2 cellular contexts compared by ENCODE assay signal in genomic region chr11:83192846-83193245, GRCh38.
TF ChIP-seq lines count a peak whose summit lies in the region.

No MANE protein-coding gene starts in this region.

TF ChIP-seq in H1, 55 proteins besides CTCF, POLR2A, EP300 and RAD21 (continued from another document):
- TF ChIP-seq RXRA (IDR thresholded peaks at IDR 0.05; ENCODE audit: insufficient read depth, low read depth, low read length) (no peak), CEBPB (IDR thresholded peaks at IDR 0.05; ENCODE audit: low read depth, low read length) (no peak), SP4 (IDR thresholded peaks at IDR 0.05; ENCODE audit: low read length) (no peak), TEAD4 (IDR thresholded peaks at IDR 0.05; ENCODE audit: low read depth, low read length) (no peak), ZNF274 (IDR thresholded peaks at IDR 0.05; ENCODE audit: borderline replicate concordance, extremely low read depth, low read length) (no peak), SIX5 (IDR thresholded peaks at IDR 0.05; ENCODE audit: low read depth, low read length) (no peak), FOSL1 (IDR thresholded peaks at IDR 0.05; ENCODE audit: insufficient read depth, low read depth, low read length) (no peak), KDM5A (IDR thresholded peaks at IDR 0.05; ENCODE audit: low read length) (no peak), SAP30 (IDR thresholded peaks at IDR 0.05; ENCODE audit: insufficient read depth, insufficient replicate concordance, low read length) (no peak), E2F6 (IDR thresholded peaks at IDR 0.05) (no peak), JUN (IDR thresholded peaks at IDR 0.05; ENCODE audit: low read depth, low read length) (no peak), BRCA1 (IDR thresholded peaks at IDR 0.05; ENCODE audit: low read depth, low read length) (no peak), HDAC2 (IDR thresholded peaks at IDR 0.05; ENCODE audit: borderline replicate concordance in 1 of 2, low read depth in 2 of 2, low read length in 2 of 2) (no peak), KDM4A (IDR thresholded peaks at IDR 0.05; ENCODE audit: low read depth, low read length, severe bottlenecking) (no peak), TAF1 (IDR thresholded peaks at IDR 0.05; ENCODE audit: low read depth, low read length) (no peak), SUZ12 (IDR thresholded peaks at IDR 0.05; ENCODE audit: low read length) (no peak)

TF ChIP-seq in neural cell, 6 proteins besides CTCF, POLR2A, EP300 and RAD21 (continued from another document):
- no peak for TF ChIP-seq REST (IDR thresholded peaks at IDR 0.05; ENCODE audit: borderline replicate concordance)
TF ChIP-seq in neural cell: peak in this region for 0.
